In genomic region chr19:11652056-11652455, GRCh38 we compare ENCODE assay signal across 28 cellular contexts.
"Had no signal": no experiment of that assay in that cellular context is flagged by ENCODE, and none has a peak within 500 bp of the region (broad histone marks: within the 10 kb centered on the region; RNA-seq: fewer than 3 reads in every experiment).

No MANE protein-coding gene starts in this region.

- H3K4me3 ChIP-seq: gastroesophageal sphincter, heart left ventricle, hepatocyte, lung, mucosa of descending colon, neural progenitor cell, prostate gland, right atrium auricular region, smooth muscle cell, stomach, thyroid gland, vagina had no signal

- H3K9me3 ChIP-seq: prostate gland, thyroid gland had no signal

- H3K4me1 Mint-ChIP-seq: memory B cell; mesothelial cell of epicardium; naive thymus-derived CD4-positive, alpha-beta T cell; nephron; neural progenitor cell; stimulated activated effector memory CD8-positive, alpha-beta T cell treated with anti-CD3 and anti-CD28 coated beads, Interleukin-12 subunit alpha, Interleukin-12 subunit beta, amount 100 ng/mL, for 72 hours had no signal

- DNase-seq: cortex of kidney; effector memory CD8-positive, alpha-beta T cell; foreskin keratinocyte; heart left ventricle; kidney; mucosa of descending colon; naive thymus-derived CD4-positive, alpha-beta T cell; stimulated activated CD4-positive, alpha-beta T cell treated with anti-CD3 and anti-CD28 coated beads, Interleukin-12 subunit alpha, Interleukin-12 subunit beta, amount 100 ng/mL, for 4 hours; stimulated activated CD4-positive, alpha-beta T cell treated with anti-CD3 and anti-CD28 coated beads, Interleukin-1b, Interleukin-23, amount 100 ng/mL, for 48 hours; stimulated activated CD4-positive, alpha-beta T cell treated with anti-CD3 and anti-CD28 coated beads, Interleukin-4, amount 100 ng/mL, for 24 hours; stimulated activated naive CD4-positive, alpha-beta T cell treated with Interleukin-2 at 50 U/mL for 16 hours; stomach; thyroid gland; trophoblast cell had no signal

- H3K4me3 Mint-ChIP-seq: effector memory CD8-positive, alpha-beta T cell; memory B cell; mesothelial cell of epicardium; naive thymus-derived CD4-positive, alpha-beta T cell; nephron; neural progenitor cell; stimulated activated effector memory CD8-positive, alpha-beta T cell treated with anti-CD3 and anti-CD28 coated beads, Interleukin-12 subunit alpha, Interleukin-12 subunit beta, amount 100 ng/mL, for 72 hours had no signal

- H3K79me2 ChIP-seq: hepatocyte, parathyroid adenoma had no signal

- H3K36me3 ChIP-seq: prostate gland, right atrium auricular region, thyroid gland had no signal

- H2AFZ ChIP-seq: hepatocyte, neural progenitor cell, parathyroid adenoma had no signal

- H3K27ac ChIP-seq: epithelial cell of prostate, foreskin keratinocyte, gastroesophageal sphincter, heart left ventricle, hepatocyte, neural progenitor cell, parathyroid adenoma, prostate gland, right atrium auricular region, stomach, thyroid gland, vagina had no signal

- H3K4me2 ChIP-seq: hepatocyte, neural progenitor cell, smooth muscle cell had no signal

- H3K27ac Mint-ChIP-seq: effector memory CD8-positive, alpha-beta T cell; memory B cell; mesothelial cell of epicardium; naive thymus-derived CD4-positive, alpha-beta T cell; nephron; neural progenitor cell; stimulated activated effector memory CD8-positive, alpha-beta T cell treated with anti-CD3 and anti-CD28 coated beads, Interleukin-12 subunit alpha, Interleukin-12 subunit beta, amount 100 ng/mL, for 72 hours had no signal

- H3K36me3 Mint-ChIP-seq: stimulated activated effector memory CD8-positive, alpha-beta T cell treated with anti-CD3 and anti-CD28 coated beads, Interleukin-12 subunit alpha, Interleukin-12 subunit beta, amount 100 ng/mL, for 72 hours had no signal

- H3K4me1 ChIP-seq: foreskin keratinocyte, gastroesophageal sphincter, heart left ventricle, neural progenitor cell, parathyroid adenoma, prostate gland, right atrium auricular region, stomach, thyroid gland, vagina had no signal

- H3K27me3 Mint-ChIP-seq: effector memory CD8-positive, alpha-beta T cell; memory B cell; naive thymus-derived CD4-positive, alpha-beta T cell had no signal
